In the genomic region with DNA sequence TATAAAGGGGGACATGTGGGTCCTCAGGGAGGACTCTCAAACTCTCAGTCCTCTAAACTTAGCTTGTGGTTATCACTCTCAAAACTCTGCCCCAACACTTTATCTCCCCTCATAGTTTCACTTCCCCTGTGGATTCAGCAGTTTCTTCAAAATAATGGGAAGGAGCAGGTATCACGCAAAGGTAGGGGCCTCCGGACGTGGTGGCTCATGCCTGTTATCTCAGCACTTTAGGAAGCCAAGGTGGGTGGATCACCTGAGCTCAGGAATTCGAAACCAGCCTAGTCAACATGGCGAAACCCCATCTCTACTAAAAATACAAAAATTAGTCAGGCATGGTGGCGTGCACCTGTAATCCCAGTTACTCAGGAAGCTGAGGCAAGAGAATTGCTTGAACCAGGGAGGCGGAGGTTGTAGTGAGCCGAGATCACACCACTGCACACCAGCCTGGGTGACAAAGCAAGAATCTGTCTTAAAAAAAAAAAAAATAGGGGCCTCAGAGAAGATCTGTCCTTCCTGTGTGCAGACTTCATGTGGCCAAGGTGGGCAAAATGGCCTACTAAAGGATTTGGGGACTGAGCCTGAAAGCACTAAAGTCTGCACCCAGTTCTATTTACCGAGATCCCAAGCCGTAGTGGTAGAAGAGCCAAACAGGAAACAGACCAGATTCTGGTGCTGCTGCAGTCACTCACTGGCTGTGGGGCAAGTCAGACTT, we compare ENCODE assay signal across 1 cellular context.
TF ChIP-seq lines count a peak whose summit lies in the region.

No MANE protein-coding gene starts in this region.

TF ChIP-seq in HepG2, 621 proteins besides CTCF, POLR2A, EP300 and RAD21:
- no peak for TF ChIP-seq SYNCRIP (IDR thresholded peaks at IDR 0.05; ENCODE audit: insufficient read depth, low read depth, low read length)
- no peak for TF ChIP-seq ZNF160 (CRISPR knock-in tag; IDR thresholded peaks at IDR 0.05)
- TF ChIP-seq, protein P1, sequence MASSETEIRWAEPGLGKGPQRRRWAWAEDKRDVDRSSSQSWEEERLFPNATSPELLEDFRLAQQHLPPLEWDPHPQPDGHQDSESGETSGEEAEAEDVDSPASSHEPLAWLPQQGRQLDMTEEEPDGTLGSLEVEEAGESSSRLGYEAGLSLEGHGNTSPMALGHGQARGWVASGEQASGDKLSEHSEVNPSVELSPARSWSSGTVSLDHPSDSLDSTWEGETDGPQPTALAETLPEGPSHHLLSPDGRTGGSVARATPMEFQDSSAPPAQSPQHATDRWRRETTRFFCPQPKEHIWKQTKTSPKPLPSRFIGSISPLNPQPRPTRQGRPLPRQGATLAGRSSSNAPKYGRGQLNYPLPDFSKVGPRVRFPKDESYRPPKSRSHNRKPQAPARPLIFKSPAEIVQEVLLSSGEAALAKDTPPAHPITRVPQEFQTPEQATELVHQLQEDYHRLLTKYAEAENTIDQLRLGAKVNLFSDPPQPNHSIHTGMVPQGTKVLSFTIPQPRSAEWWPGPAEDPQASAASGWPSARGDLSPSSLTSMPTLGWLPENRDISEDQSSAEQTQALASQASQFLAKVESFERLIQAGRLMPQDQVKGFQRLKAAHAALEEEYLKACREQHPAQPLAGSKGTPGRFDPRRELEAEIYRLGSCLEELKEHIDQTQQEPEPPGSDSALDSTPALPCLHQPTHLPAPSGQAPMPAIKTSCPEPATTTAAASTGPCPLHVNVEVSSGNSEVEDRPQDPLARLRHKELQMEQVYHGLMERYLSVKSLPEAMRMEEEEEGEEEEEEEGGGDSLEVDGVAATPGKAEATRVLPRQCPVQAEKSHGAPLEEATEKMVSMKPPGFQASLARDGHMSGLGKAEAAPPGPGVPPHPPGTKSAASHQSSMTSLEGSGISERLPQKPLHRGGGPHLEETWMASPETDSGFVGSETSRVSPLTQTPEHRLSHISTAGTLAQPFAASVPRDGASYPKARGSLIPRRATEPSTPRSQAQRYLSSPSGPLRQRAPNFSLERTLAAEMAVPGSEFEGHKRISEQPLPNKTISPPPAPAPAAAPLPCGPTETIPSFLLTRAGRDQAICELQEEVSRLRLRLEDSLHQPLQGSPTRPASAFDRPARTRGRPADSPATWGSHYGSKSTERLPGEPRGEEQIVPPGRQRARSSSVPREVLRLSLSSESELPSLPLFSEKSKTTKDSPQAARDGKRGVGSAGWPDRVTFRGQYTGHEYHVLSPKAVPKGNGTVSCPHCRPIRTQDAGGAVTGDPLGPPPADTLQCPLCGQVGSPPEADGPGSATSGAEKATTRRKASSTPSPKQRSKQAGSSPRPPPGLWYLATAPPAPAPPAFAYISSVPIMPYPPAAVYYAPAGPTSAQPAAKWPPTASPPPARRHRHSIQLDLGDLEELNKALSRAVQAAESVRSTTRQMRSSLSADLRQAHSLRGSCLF (CRISPR knock-in tag; IDR thresholded peaks at IDR 0.05; ENCODE audit: borderline replicate concordance), result no peak
- TF ChIP-seq, protein P2, sequence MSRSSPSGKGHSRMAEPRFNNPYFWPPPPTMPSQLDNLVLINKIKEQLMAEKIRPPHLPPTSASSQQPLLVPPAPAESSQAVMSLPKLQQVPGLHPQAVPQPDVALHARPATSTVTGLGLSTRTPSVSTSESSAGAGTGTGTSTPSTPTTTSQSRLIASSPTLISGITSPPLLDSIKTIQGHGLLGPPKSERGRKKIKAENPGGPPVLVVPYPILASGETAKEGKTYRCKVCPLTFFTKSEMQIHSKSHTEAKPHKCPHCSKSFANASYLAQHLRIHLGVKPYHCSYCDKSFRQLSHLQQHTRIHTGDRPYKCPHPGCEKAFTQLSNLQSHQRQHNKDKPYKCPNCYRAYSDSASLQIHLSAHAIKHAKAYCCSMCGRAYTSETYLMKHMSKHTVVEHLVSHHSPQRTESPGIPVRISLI (CRISPR knock-in tag; IDR thresholded peaks at IDR 0.05; ENCODE audit: borderline replicate concordance), result no peak
- TF ChIP-seq ZBTB1 (CRISPR knock-in tag; IDR thresholded peaks at IDR 0.05; ENCODE audit: borderline replicate concordance), result no peak
- TF ChIP-seq, protein P3, sequence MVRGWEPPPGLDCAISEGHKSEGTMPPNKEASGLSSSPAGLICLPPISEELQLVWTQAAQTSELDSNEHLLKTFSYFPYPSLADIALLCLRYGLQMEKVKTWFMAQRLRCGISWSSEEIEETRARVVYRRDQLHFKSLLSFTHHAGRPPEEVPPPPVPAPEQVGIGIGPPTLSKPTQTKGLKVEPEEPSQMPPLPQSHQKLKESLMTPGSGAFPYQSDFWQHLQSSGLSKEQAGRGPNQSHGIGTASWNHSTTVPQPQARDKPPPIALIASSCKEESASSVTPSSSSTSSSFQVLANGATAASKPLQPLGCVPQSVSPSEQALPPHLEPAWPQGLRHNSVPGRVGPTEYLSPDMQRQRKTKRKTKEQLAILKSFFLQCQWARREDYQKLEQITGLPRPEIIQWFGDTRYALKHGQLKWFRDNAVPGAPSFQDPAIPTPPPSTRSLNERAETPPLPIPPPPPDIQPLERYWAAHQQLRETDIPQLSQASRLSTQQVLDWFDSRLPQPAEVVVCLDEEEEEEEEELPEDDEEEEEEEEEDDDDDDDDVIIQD (CRISPR knock-in tag; IDR thresholded peaks at IDR 0.05; ENCODE audit: low read depth), result no peak
- TF ChIP-seq MEF2D (CRISPR knock-in tag; IDR thresholded peaks at IDR 0.05), result no peak
- TF ChIP-seq ZNF562 (CRISPR knock-in tag; IDR thresholded peaks at IDR 0.05; ENCODE audit: borderline replicate concordance), result no peak
- TF ChIP-seq HMGA1 (CRISPR knock-in tag; conservative IDR thresholded peaks at IDR 0.05), result no peak
- TF ChIP-seq MBNL3 (CRISPR knock-in tag; conservative IDR thresholded peaks at IDR 0.05), result no peak
